Comparison of ENCODE assay signal across 1 cellular context in genomic region chr1:156492013-156492590, GRCh38.
TF ChIP-seq lines count a peak whose summit lies in the region.

No MANE protein-coding gene starts in this region.

TF ChIP-seq in K562, 482 proteins besides CTCF, POLR2A, EP300 and RAD21 (continued from another document and continues in another):
- TF ChIP-seq THAP12 (CRISPR knock-in tag; IDR thresholded peaks at IDR 0.05) (peak; percentile 58), CBX1 (IDR thresholded peaks at IDR 0.05; ENCODE audit: low read depth) (peak; percentile 58; the same call in 1 of the 2 replicates), BCLAF1 (IDR thresholded peaks at IDR 0.05; ENCODE audit: borderline replicate concordance in 1 of 2, control insufficient read depth in 1 of 2, low read depth in 2 of 2, low read length in 1 of 2) (peak in 1 of 2 experiments; percentile 78; a peak in 1 of 4 replicates), NELFE (IDR thresholded peaks at IDR 0.05; ENCODE audit: insufficient read depth, insufficient read length) (no peak), DPF2 (IDR thresholded peaks at IDR 0.05) (no peak), HDAC6 (IDR thresholded peaks at IDR 0.05; ENCODE audit: low read depth, low read length) (no peak), PRPF4 (IDR thresholded peaks at IDR 0.05; ENCODE audit: insufficient read depth, low read depth, low read length, poor library complexity, severe bottlenecking) (no peak), RNF219 (CRISPR knock-in tag; IDR thresholded peaks at IDR 0.05) (no peak), ZKSCAN8 (CRISPR knock-in tag; IDR thresholded peaks at IDR 0.05) (0 out of 2 replicates have a peak, but pooled peaks have one; percentile 5), HMGXB4 (CRISPR knock-in tag; IDR thresholded peaks at IDR 0.05) (no peak), ATF2 (CRISPR knock-in tag; IDR thresholded peaks at IDR 0.05) (no peak), ZNF57 (CRISPR knock-in tag; IDR thresholded peaks at IDR 0.05) (0 out of 2 replicates have a peak, but pooled peaks have one; percentile 32), POLR2H (tag; IDR thresholded peaks at IDR 0.05; ENCODE audit: low read depth) (no peak), KLF1 (tag; IDR thresholded peaks at IDR 0.05) (no peak), ZNF431 (CRISPR knock-in tag; IDR thresholded peaks at IDR 0.05) (no peak), GTF2B (IDR thresholded peaks at IDR 0.05; ENCODE audit: extremely low read depth, insufficient read length) (no peak), DMBX1 (CRISPR knock-in tag; IDR thresholded peaks at IDR 0.05; ENCODE audit: borderline replicate concordance) (no peak), TARDBP (IDR thresholded peaks at IDR 0.05) (no peak), NKRF (IDR thresholded peaks at IDR 0.05; ENCODE audit: borderline replicate concordance) (no peak), L3MBTL2 (IDR thresholded peaks at IDR 0.05) (0 out of 2 replicates have a peak, but pooled peaks have one; percentile 12), ZNF511 (CRISPR knock-in tag; IDR thresholded peaks at IDR 0.05) (no peak), NONO (IDR thresholded peaks at IDR 0.05; ENCODE audit: low read depth in 2 of 2, low read length in 1 of 2) (no peak), LCOR (CRISPR knock-in tag; IDR thresholded peaks at IDR 0.05) (peak; percentile 32; the same call in 1 of the 2 replicates), EZH2 (IDR thresholded peaks at IDR 0.05; ENCODE audit: borderline replicate concordance, low read depth, low read length) (no peak), STAT6 (CRISPR knock-in tag; IDR thresholded peaks at IDR 0.05) (peak; percentile 31; the same call in 1 of the 2 replicates), SREBF2 (CRISPR knock-in tag; IDR thresholded peaks at IDR 0.05) (no peak), TAF7 (tag; IDR thresholded peaks at IDR 0.05) (no peak), GABPB1 (CRISPR knock-in tag; IDR thresholded peaks at IDR 0.05) (0 out of 2 replicates have a peak, but pooled peaks have one; percentile 23), KAT7 (CRISPR knock-in tag; IDR thresholded peaks at IDR 0.05; ENCODE audit: borderline replicate concordance) (no peak), MTA2 (IDR thresholded peaks at IDR 0.05; ENCODE audit: low read depth) (no peak), POLR2AphosphoS5 (IDR thresholded peaks at IDR 0.05; ENCODE audit: control insufficient read depth, insufficient read depth, low read depth, low read length) (peak; percentile 78), CREB3 (tag; conservative IDR thresholded peaks at IDR 0.05; ENCODE audit: low read depth) (no peak), MBD1 (CRISPR knock-in tag; IDR thresholded peaks at IDR 0.05) (no peak), HNRNPLL (IDR thresholded peaks at IDR 0.05; ENCODE audit: low read depth, low read length, poor library complexity, severe bottlenecking) (no peak), MEF2A (IDR thresholded peaks at IDR 0.05; ENCODE audit: control insufficient read depth, low read depth, low read length) (no peak), TEAD4 (IDR thresholded peaks at IDR 0.05; ENCODE audit: low read length) (peak; percentile 44; the same call in 1 of the 2 replicates), TEAD4 (CRISPR knock-in tag; IDR thresholded peaks at IDR 0.05; ENCODE audit: borderline replicate concordance) (no peak), MTA3 (IDR thresholded peaks at IDR 0.05; ENCODE audit: borderline replicate concordance) (no peak), EP400 (IDR thresholded peaks at IDR 0.05) (no peak), ZNF586 (CRISPR knock-in tag; conservative IDR thresholded peaks at IDR 0.05) (peak; percentile 72), CHCHD3 (CRISPR knock-in tag; IDR thresholded peaks at IDR 0.05) (0 out of 2 replicates have a peak, but pooled peaks have one; percentile 12)
